Comparison of ENCODE assay signal across 10 cellular contexts in the genomic region with DNA sequence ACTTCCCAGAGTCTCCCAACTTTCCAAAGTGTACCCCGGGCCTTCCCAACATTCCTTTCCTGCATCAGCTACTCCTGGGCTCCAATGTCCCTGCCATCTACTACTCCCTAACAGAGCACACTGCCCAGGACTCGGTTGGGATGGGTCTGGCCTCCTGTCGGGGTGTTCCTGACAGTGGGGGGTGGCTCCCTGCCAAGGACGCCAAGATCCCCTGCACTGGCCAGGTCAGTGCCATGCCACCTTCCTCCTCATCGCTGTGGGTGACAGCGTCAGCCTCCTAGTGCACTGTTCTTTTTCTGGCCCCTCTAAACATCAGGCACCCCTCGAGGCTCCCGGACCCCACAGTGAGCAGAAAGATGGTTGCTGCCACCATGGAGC. TPM values are rescaled to one million over a fixed set of nuclear protein-coding genes. Genes with fewer than 3 reads are reported as not detected.
A peak's percentile ranks its signal among the peaks of the same experiment; 100 is the strongest.
DNase-seq lines count a peak whose midpoint lies in the region; ATAC-seq, FAIRE-seq and TF ChIP-seq lines count a peak whose summit lies in the region.
"Had no signal": no experiment of that assay in that cellular context is flagged by ENCODE, and none has a peak within 500 bp of the region (broad histone marks: within the 10 kb centered on the region; RNA-seq: fewer than 3 reads in every experiment).

No MANE protein-coding gene starts in this region.

- TF ChIP-seq EP300 in HepG2 (IDR thresholded peaks at IDR 0.05; ENCODE audit: low read depth in 2 of 2, low read length in 2 of 2) (no peak), HepG2 (CRISPR knock-in tag; IDR thresholded peaks at IDR 0.05; ENCODE audit: borderline replicate concordance) (no peak)

- no peak overlapping the region for H3K18ac ChIP-seq in neuronal stem cell (ENCODE audit: low read length)

- POLR2A ChIA-PET in HepG2 (lab: Yijun Ruan, JAX) = interaction anchor here (1.1 to 1.8 kb wide), 4 partner anchors 11 to 36 kb away, joined by 3 to 5 read pairs (median 4); no protein-coding TSS in a partner anchor

- peaks cover 14% of the 10 kb centered on the region for H3K9me3 Mint-ChIP-seq in glutamatergic neuron (ENCODE audit: unreplicated experiment)

- no peak overlapping the region for H2AK5ac ChIP-seq in neuronal stem cell (ENCODE audit: low read depth, low read length)

- TF ChIP-seq CTCF in HepG2 (CRISPR knock-in tag; IDR thresholded peaks at IDR 0.05) (no peak), right lobe of liver (IDR thresholded peaks at IDR 0.05) (no peak), glutamatergic neuron (IDR thresholded peaks at IDR 0.05; ENCODE audit: partially characterized antibody, unreplicated experiment) (no peak)

- H3K27ac Mint-ChIP-seq in glutamatergic neuron (ENCODE audit: unreplicated experiment) = peak overlapping the region; percentile 93

- DNase-seq in HepG2 (ENCODE audit: low spot score) (no peak), right lobe of liver (no peak), glutamatergic neuron (no peak), neuronal stem cell (ENCODE audit: low spot score) (no peak), cerebellum (ENCODE audit: low spot score) (no peak), NAMALWA (ENCODE audit: low spot score) (no peak), SIG-M5 treated with dmso at 0.1 percent for 504 hours (lab: John Stamatoyannopoulos, UW; ENCODE audit: unreplicated experiment) (no peak), occipital lobe (lab: John Stamatoyannopoulos, UW) (no peak)
- DNase-seq: NCI-H1436 treated with DMSO at 0.1 percent for 48 hours, RPMI8226 had no signal

- no TSS peak for BruUV-seq in HepG2 (replicated peaks; lab: Mats Ljungman, UMichigan)

- H4K8ac ChIP-seq in neuronal stem cell (ENCODE audit: low read depth, low read length) = no peak overlapping the region

- no peak overlapping the region for H3K4ac ChIP-seq in neuronal stem cell (ENCODE audit: low read length)

- H3K23ac ChIP-seq in neuronal stem cell (ENCODE audit: low read depth, low read length, poor library complexity) = no peak overlapping the region

- H3K4me1 ChIP-seq in HepG2 (ENCODE audit: insufficient read depth, low read length) (peaks cover 61% of the 10 kb centered on the region), right lobe of liver (peaks cover 0 to 46% (median 22%) of the 10 kb centered on the region in 4 donors), neuronal stem cell (ENCODE audit: control insufficient read depth in 2 of 2, insufficient read depth in 1 of 2, low read depth in 1 of 2, low read length in 2 of 2) (peaks cover 18 to 34% of the 10 kb centered on the region in 2 donors)

- intact Hi-C loops in HepG2 (cut with micrococcal nuclease; ENCODE audit: unreplicated experiment) = no loop called here
- intact Hi-C loops in right lobe of liver (cut with DNase I) = no loop called here

- 20% methylated on average over 6 of the region's 8 CpGs for WGBS in HepG2 (ENCODE audit: low lambda C conversion rate)
- WGBS in right lobe of liver (ENCODE audit: insufficient coverage, low coverage, low lambda C conversion rate, missing lambda C conversion rate) = 31% methylated on average over 4 of the region's 8 CpGs
- no CpG with 5 or more reads among the region's 8 CpGs for WGBS in neuronal stem cell (ENCODE audit: extremely low coverage in 2 of 2, insufficient read length in 2 of 2, insufficient replicate concordance in 1 of 2), 2 donors

- H3K27ac ChIP-seq in HepG2 (ENCODE audit: extremely low read length, insufficient read depth, low read length) (peak overlapping the region; percentile 50), right lobe of liver (no peak overlapping the region), neuronal stem cell (replicated peaks; ENCODE audit: low read length) (no peak overlapping the region)

- H2BK15ac ChIP-seq in neuronal stem cell (ENCODE audit: low read length) = no peak overlapping the region

- in situ Hi-C loops in HepG2 (cut with HindIII; ENCODE audit: extremely low pct_ligation_motif_present, low pct_unique_long_range_greater_than_20kb) = no loop called here

- TF ChIP-seq POLR2A in HepG2 (IDR thresholded peaks at IDR 0.05; ENCODE audit: insufficient read depth in 1 of 2, low read depth in 2 of 2, low read length in 2 of 2) (no peak), right lobe of liver (IDR thresholded peaks at IDR 0.05) (no peak)

- peak overlapping the region; percentile 40 for H3K4me3 Mint-ChIP-seq in glutamatergic neuron (ENCODE audit: unreplicated experiment)

- peak overlapping the region in 2 of 3 experiments; percentile 8 to 61; a peak in 3 of 6 replicates for H3K4me3 ChIP-seq in HepG2 (replicated peaks in 1 of 3; ENCODE audit: insufficient read depth in 1 of 3, low read depth in 2 of 3, low read length in 3 of 3)
- H3K4me3 ChIP-seq in right lobe of liver = no peak overlapping the region
- H3K4me3 ChIP-seq in neuronal stem cell (ENCODE audit: low read length in 2 of 2) = no peak overlapping the region

- H3K9me3 ChIP-seq in HepG2 (ENCODE audit: low read length) = no peaks in the 10 kb centered on the region
- H3K9me3 ChIP-seq in right lobe of liver = no peaks in the 10 kb centered on the region
- peaks cover 0 to 1% of the 10 kb centered on the region in 2 donors for H3K9me3 ChIP-seq in neuronal stem cell (replicated peaks in 1 of 2; ENCODE audit: control insufficient read depth in 2 of 2, insufficient read depth in 1 of 2, low read depth in 1 of 2, low read length in 2 of 2)

- H3K4me2 ChIP-seq in HepG2 (ENCODE audit: low read depth, low read length) = peak overlapping the region; percentile 72
- H3K4me2 ChIP-seq in neuronal stem cell (ENCODE audit: insufficient read depth, low read length, poor library complexity, severe bottlenecking) = no peak overlapping the region

- H2BK120ac ChIP-seq in neuronal stem cell (ENCODE audit: low read depth, low read length) = no peak overlapping the region

- H3K27me3 ChIP-seq in HepG2 (ENCODE audit: control insufficient read depth in 1 of 2, insufficient read depth in 2 of 2, low read length in 2 of 2) = no peaks in the 10 kb centered on the region
- no peaks in the 10 kb centered on the region for H3K27me3 ChIP-seq in right lobe of liver
- H3K27me3 ChIP-seq in neuronal stem cell (ENCODE audit: control insufficient read depth in 3 of 3, insufficient read depth in 3 of 3, low read depth in 1 of 3, low read length in 3 of 3) = no peaks in the 10 kb centered on the region

- H2AFZ ChIP-seq in HepG2 (ENCODE audit: low read length) (no peak overlapping the region), neuronal stem cell (ENCODE audit: low read length) (no peak overlapping the region)

- H4K91ac ChIP-seq in neuronal stem cell (ENCODE audit: low read depth, low read length, poor library complexity) = no peak overlapping the region

- no peak overlapping the region for H2BK5ac ChIP-seq in neuronal stem cell (ENCODE audit: low read length)

- CTCF ChIA-PET in HepG2 (lab: Yijun Ruan, JAX; ENCODE audit: low intra/inter-chr PET ratio, low total read pairs) = no interaction called here

- H3K36me3 ChIP-seq in HepG2 (replicated peaks in 1 of 2; ENCODE audit: control insufficient read depth in 1 of 2, insufficient read depth in 2 of 2, low read length in 2 of 2) (peaks cover 1 to 3% of the 10 kb centered on the region in 2 experiments; a peak in 1 of 5 replicates), right lobe of liver (no peaks in the 10 kb centered on the region), neuronal stem cell (replicated peaks in 1 of 2; ENCODE audit: control insufficient read depth in 2 of 2, insufficient read depth in 2 of 2, low read length in 2 of 2) (peaks cover 0 to 2% of the 10 kb centered on the region in 2 donors)

- peak overlapping the region; percentile 26 for H3K9ac ChIP-seq in HepG2 (ENCODE audit: insufficient read depth, low read depth, low read length)
- H3K9ac ChIP-seq in neuronal stem cell (ENCODE audit: low read depth, low read length, poor library complexity) = peak overlapping the region; percentile 55

- H3K36me3 Mint-ChIP-seq in glutamatergic neuron (ENCODE audit: unreplicated experiment) = no peaks in the 10 kb centered on the region

- peak; percentile 49 for ATAC-seq in HepG2
- no peak for ATAC-seq in right lobe of liver

- peaks cover 91% of the 10 kb centered on the region for H3K79me2 ChIP-seq in HepG2 (ENCODE audit: insufficient read depth, low read length)

- H3K27me3 Mint-ChIP-seq in glutamatergic neuron (ENCODE audit: unreplicated experiment) = peaks cover 11% of the 10 kb centered on the region

- H4K20me1 ChIP-seq in HepG2 (ENCODE audit: insufficient read depth, low read length) = peaks cover 9% of the 10 kb centered on the region; the same call in 1 of the 2 replicates

- no peak overlapping the region for H2BK12ac ChIP-seq in neuronal stem cell (ENCODE audit: low read length)

- peaks cover 21% of the 10 kb centered on the region for H3K79me1 ChIP-seq in neuronal stem cell (ENCODE audit: low read depth, low read length)

- no peak for FAIRE-seq in HepG2 (lab: Jason Lieb, UNC)

- no peak overlapping the region for H3K14ac ChIP-seq in neuronal stem cell (ENCODE audit: low read length)

- no peak for TF ChIP-seq RAD21 in HepG2 (CRISPR knock-in tag; IDR thresholded peaks at IDR 0.05)

- H3K4me1 Mint-ChIP-seq in glutamatergic neuron (ENCODE audit: low read depth, unreplicated experiment) = peaks cover 53% of the 10 kb centered on the region

RNA-seq across cellular contexts. Expression of a gene that starts 13.8 kb away (rescaled TPM):
- total RNA-seq in HepG2 (2016; rRNA removed; fragmentation: Illumina TruSeq; extraction: Trizol) (7.0 and 8.6 TPM in 2 replicates), right lobe of liver (10 to 100 TPM in 4 of 6 experiments, 1 to 10 TPM in 2; 6.3 to 22.5 (median 13.8) TPM), glutamatergic neuron (ENCODE audit: unreplicated experiment) (84.9 TPM), cerebellum (30.4 TPM), occipital lobe (11.4 TPM)
- 3.7 and 4.1 TPM in 2 replicates for total RNA-seq in HepG2 (2016; cell fraction: cytosol; rRNA removed; fragmentation: Illumina TruSeq; extraction: Trizol; ENCODE audit: low read depth)
- 8.4 and 8.7 TPM in 2 replicates for total RNA-seq in HepG2 (2016; cell fraction: insoluble cytoplasmic fraction; rRNA removed; fragmentation: Illumina TruSeq; extraction: Trizol)
- total RNA-seq in HepG2 (2016; cell fraction: membrane; rRNA removed; fragmentation: Illumina TruSeq; extraction: Trizol) = 5.5 and 7.2 TPM in 2 replicates
- 16.1 and 18.4 TPM in 2 replicates for total RNA-seq in HepG2 (2016; cell fraction: nucleus; rRNA removed; fragmentation: Illumina TruSeq; extraction: Trizol)
- polyA plus RNA-seq in HepG2 (2011; rRNA removed) = 14.0 and 16.5 TPM in 2 replicates
- polyA plus RNA-seq in HepG2 (2011; cell fraction: cytosol; rRNA removed) = 8.2 and 8.5 TPM in 2 replicates
- polyA plus RNA-seq in HepG2 (2011; cell fraction: nucleus; rRNA removed) = 28.2 and 31.7 TPM in 2 replicates
- 23.7 and 24.6 TPM in 2 replicates for polyA plus RNA-seq in HepG2 (2012)
- 2.8 TPM in 2 replicates for polyA plus RNA-seq in HepG2 (2016; cell fraction: cytosol; fragmentation: Illumina TruSeq; extraction: Trizol; ENCODE audit: low read depth)
- polyA plus RNA-seq in HepG2 (2016; cell fraction: insoluble cytoplasmic fraction; fragmentation: Illumina TruSeq; extraction: Trizol; ENCODE audit: low read depth) = 18.3 and 21.1 TPM in 2 replicates
- 3.9 and 5.1 TPM in 2 replicates for polyA plus RNA-seq in HepG2 (2016; cell fraction: membrane; fragmentation: Illumina TruSeq; extraction: Trizol; ENCODE audit: low read depth)
- 25.3 and 31.3 TPM in 2 replicates for polyA plus RNA-seq in HepG2 (2016; cell fraction: nucleus; fragmentation: Illumina TruSeq; extraction: Trizol; ENCODE audit: insufficient read depth, low read depth)
- polyA minus RNA-seq in HepG2 (2011; rRNA and poly(A)+ RNA removed; ENCODE audit: low replicate concordance) = 22.5 and 23.7 TPM in 2 replicates
- polyA minus RNA-seq in HepG2 (2011; cell fraction: cytosol; rRNA and poly(A)+ RNA removed) = 13.0 and 19.8 TPM in 2 replicates
- polyA minus RNA-seq in HepG2 (2011; cell fraction: nucleus; rRNA and poly(A)+ RNA removed) = 31.8 and 42.8 TPM in 2 replicates
- polyA plus RNA-seq in neuronal stem cell (2013, experiment 1 of 2) = 26.7 TPM
- polyA plus RNA-seq in neuronal stem cell (2013, experiment 2 of 2) = 25.4 TPM

RNA-seq across cellular contexts. Expression of a gene that starts 38.0 kb away (rescaled TPM):
- total RNA-seq in HepG2 (2016; rRNA removed; fragmentation: Illumina TruSeq; extraction: Trizol) (not detected in 2 replicates), right lobe of liver (not detected), glutamatergic neuron (ENCODE audit: unreplicated experiment) (not detected), cerebellum (not detected), occipital lobe (not detected)
- total RNA-seq in HepG2 (2016; cell fraction: cytosol; rRNA removed; fragmentation: Illumina TruSeq; extraction: Trizol; ENCODE audit: low read depth) = not detected in 2 replicates
- total RNA-seq in HepG2 (2016; cell fraction: insoluble cytoplasmic fraction; rRNA removed; fragmentation: Illumina TruSeq; extraction: Trizol) = not detected in 2 replicates
- total RNA-seq in HepG2 (2016; cell fraction: membrane; rRNA removed; fragmentation: Illumina TruSeq; extraction: Trizol) = not detected in 2 replicates
- total RNA-seq in HepG2 (2016; cell fraction: nucleus; rRNA removed; fragmentation: Illumina TruSeq; extraction: Trizol) = not detected in 2 replicates
- polyA plus RNA-seq in HepG2 (2011; rRNA removed) = not detected in 2 replicates
- not detected in 2 replicates for polyA plus RNA-seq in HepG2 (2011; cell fraction: cytosol; rRNA removed)
- not detected in 2 replicates for polyA plus RNA-seq in HepG2 (2011; cell fraction: nucleus; rRNA removed)
- 0.16 TPM in 1 of 2 replicates, not detected in the other for polyA plus RNA-seq in HepG2 (2012)
- polyA plus RNA-seq in HepG2 (2016; cell fraction: cytosol; fragmentation: Illumina TruSeq; extraction: Trizol; ENCODE audit: low read depth) = not detected in 2 replicates
- polyA plus RNA-seq in HepG2 (2016; cell fraction: insoluble cytoplasmic fraction; fragmentation: Illumina TruSeq; extraction: Trizol; ENCODE audit: low read depth) = not detected in 2 replicates
- polyA plus RNA-seq in HepG2 (2016; cell fraction: membrane; fragmentation: Illumina TruSeq; extraction: Trizol; ENCODE audit: low read depth) = not detected in 2 replicates
- not detected in 2 replicates for polyA plus RNA-seq in HepG2 (2016; cell fraction: nucleus; fragmentation: Illumina TruSeq; extraction: Trizol; ENCODE audit: insufficient read depth, low read depth)
- polyA minus RNA-seq in HepG2 (2011; rRNA and poly(A)+ RNA removed; ENCODE audit: low replicate concordance) = not detected in 2 replicates
- polyA minus RNA-seq in HepG2 (2011; cell fraction: cytosol; rRNA and poly(A)+ RNA removed) = not detected in 2 replicates
- not detected in 2 replicates for polyA minus RNA-seq in HepG2 (2011; cell fraction: nucleus; rRNA and poly(A)+ RNA removed)
- 0.07 TPM for polyA plus RNA-seq in neuronal stem cell (2013, experiment 1 of 2)
- 0.07 TPM for polyA plus RNA-seq in neuronal stem cell (2013, experiment 2 of 2)

RNA-seq across cellular contexts. Expression of a gene that starts 38.3 kb away (rescaled TPM):
- 3.6 and 4.3 TPM in 2 replicates for total RNA-seq in HepG2 (2016; rRNA removed; fragmentation: Illumina TruSeq; extraction: Trizol)
- 2.6 and 3.0 TPM in 2 replicates for total RNA-seq in HepG2 (2016; cell fraction: cytosol; rRNA removed; fragmentation: Illumina TruSeq; extraction: Trizol; ENCODE audit: low read depth)
- 2.7 and 3.1 TPM in 2 replicates for total RNA-seq in HepG2 (2016; cell fraction: insoluble cytoplasmic fraction; rRNA removed; fragmentation: Illumina TruSeq; extraction: Trizol)
- 1.9 and 2.2 TPM in 2 replicates for total RNA-seq in HepG2 (2016; cell fraction: membrane; rRNA removed; fragmentation: Illumina TruSeq; extraction: Trizol)
- 4.6 and 4.8 TPM in 2 replicates for total RNA-seq in HepG2 (2016; cell fraction: nucleus; rRNA removed; fragmentation: Illumina TruSeq; extraction: Trizol)
- polyA plus RNA-seq in HepG2 (2011; rRNA removed) = 3.2 and 4.1 TPM in 2 replicates
- 3.3 and 3.5 TPM in 2 replicates for polyA plus RNA-seq in HepG2 (2011; cell fraction: cytosol; rRNA removed)
- 10.6 and 11.2 TPM in 2 replicates for polyA plus RNA-seq in HepG2 (2011; cell fraction: nucleus; rRNA removed)
- polyA plus RNA-seq in HepG2 (2012) = 3.4 and 5.4 TPM in 2 replicates
- polyA plus RNA-seq in HepG2 (2016; cell fraction: cytosol; fragmentation: Illumina TruSeq; extraction: Trizol; ENCODE audit: low read depth) = 0.60 and 0.90 TPM in 2 replicates
- 3.6 and 4.3 TPM in 2 replicates for polyA plus RNA-seq in HepG2 (2016; cell fraction: insoluble cytoplasmic fraction; fragmentation: Illumina TruSeq; extraction: Trizol; ENCODE audit: low read depth)
- 1.5 TPM in 2 replicates for polyA plus RNA-seq in HepG2 (2016; cell fraction: membrane; fragmentation: Illumina TruSeq; extraction: Trizol; ENCODE audit: low read depth)
- polyA plus RNA-seq in HepG2 (2016; cell fraction: nucleus; fragmentation: Illumina TruSeq; extraction: Trizol; ENCODE audit: insufficient read depth, low read depth) = 10.2 and 12.1 TPM in 2 replicates
- 2.9 and 3.4 TPM in 2 replicates for polyA minus RNA-seq in HepG2 (2011; rRNA and poly(A)+ RNA removed; ENCODE audit: low replicate concordance)
- 2.4 and 4.4 TPM in 2 replicates for polyA minus RNA-seq in HepG2 (2011; cell fraction: cytosol; rRNA and poly(A)+ RNA removed)
- polyA minus RNA-seq in HepG2 (2011; cell fraction: nucleus; rRNA and poly(A)+ RNA removed) = 6.7 and 8.1 TPM in 2 replicates
- 1 to 10 TPM; 1.8 to 4.3 (median 2.5) TPM for total RNA-seq in right lobe of liver
- 5.0 TPM for total RNA-seq in glutamatergic neuron (ENCODE audit: unreplicated experiment)
- 4.7 TPM for polyA plus RNA-seq in neuronal stem cell (2013, experiment 1 of 2)
- 4.7 TPM for polyA plus RNA-seq in neuronal stem cell (2013, experiment 2 of 2)
- 5.6 TPM for total RNA-seq in cerebellum
- 2.8 TPM for total RNA-seq in occipital lobe

Comparison
In these comparisons a context has a peak if more than half of its experiments do, and no peak if none do; other contexts are left out.
1. H3K4me3 ChIP-seq: peak in HepG2 (2 of 3); none in right lobe of liver (0 of 3) and neuronal stem cell (0 of 2).